ENCODE assay signal across 24 cellular contexts in genomic region chr14:104105071-104105821, GRCh38. TPM values are rescaled to one million over a fixed set of nuclear protein-coding genes. Genes with fewer than 3 reads are reported as not detected.
A peak's percentile ranks its signal among the peaks of the same experiment; 100 is the strongest.
DNase-seq lines count a peak whose midpoint lies in the region; TF ChIP-seq lines count a peak whose summit lies in the region.
"Had no signal": no experiment of that assay in that cellular context is flagged by ENCODE, and none has a peak within 500 bp of the region (broad histone marks: within the 10 kb centered on the region; RNA-seq: fewer than 3 reads in every experiment).

No MANE protein-coding gene starts in this region.

- TF ChIP-seq CTCF in left ventricle myocardium inferior (IDR thresholded peaks at IDR 0.05; ENCODE audit: borderline replicate concordance) (no peak), uterus (IDR thresholded peaks at IDR 0.05) (no peak)

- no peak for DNase-seq in NT2/D1 (ENCODE audit: low read depth, low spot score)
- peak; percentile 6 for DNase-seq in left ventricle myocardium inferior
- DNase-seq in posterior vena cava (ENCODE audit: low spot score): peak; percentile 78
- DNase-seq in uterus: no peak
- no peak for DNase-seq in amniotic stem cell (lab: John Stamatoyannopoulos, UW)
- DNase-seq in NOMO-1 treated with dmso at 0.1 percent for 144 hours (lab: John Stamatoyannopoulos, UW; ENCODE audit: unreplicated experiment): no peak
- DNase-seq in globus pallidus (ENCODE audit: low spot score): no peak
- DNase-seq: activated CD4-positive, alpha-beta memory T cell treated with anti-CD3 and anti-CD28 coated beads for 36 hours; activated naive CD4-positive, alpha-beta T cell treated with anti-CD3 and anti-CD28 coated beads for 36 hours; cerebellar nuclear complex; DMS53; effector CD8-positive, alpha-beta T cell; GF-D8; MM.1S; NCI-H187; NCI-H748 treated with DMSO at 0.1 percent for 48 hours; stimulated activated CD4-positive, alpha-beta T cell treated with anti-CD3 and anti-CD28 coated beads, Interleukin-2, amount 100 ng/mL, for 24 hours; stimulated activated naive CD4-positive, alpha-beta T cell; trophoblast cell had no signal

- H3K4me2 ChIP-seq in BLaER1 treated with 17β-estradiol and CSF1 and Interleukin-3, amounts not matched to agents 10 nM and 100 nM: peak overlapping the region; percentile 34 to 98 (median 81)

- peaks cover 0 to 23% (median 0%) of the 10 kb centered on the region in 11 experiments; a peak in 1 of 22 replicates for H4K20me1 ChIP-seq in BLaER1 treated with 17β-estradiol and CSF1 and Interleukin-3, amounts not matched to agents 10 nM and 100 nM

- H3K27me3 ChIP-seq in BLaER1 treated with 17β-estradiol and CSF1 and Interleukin-3, amounts not matched to agents 10 nM and 100 nM: peaks cover 0 to 14% (median 0%) of the 10 kb centered on the region in 11 experiments; a peak in 4 of 22 replicates
- no peaks in the 10 kb centered on the region for H3K27me3 ChIP-seq in NT2/D1 (ENCODE audit: insufficient read depth, insufficient read length)
- H3K27me3 ChIP-seq in left ventricle myocardium inferior (ENCODE audit: low read depth): peaks cover 48% of the 10 kb centered on the region
- H3K27me3 ChIP-seq in uterus: no peaks in the 10 kb centered on the region

- no peaks in the 10 kb centered on the region for H3K9me3 ChIP-seq in BLaER1 treated with 17β-estradiol and CSF1 and Interleukin-3, amounts not matched to agents 10 nM and 100 nM (replicated peaks in 1 of 11)
- H3K9me3 ChIP-seq in NT2/D1 (ENCODE audit: insufficient read depth, low read length): no peaks in the 10 kb centered on the region
- H3K9me3 ChIP-seq in left ventricle myocardium inferior (replicated peaks): no peaks in the 10 kb centered on the region
- H3K9me3 ChIP-seq in uterus: no peaks in the 10 kb centered on the region
- H3K9me3 ChIP-seq: esophagus muscularis mucosa, SJCRH30 had no signal

- H3K4me3 ChIP-seq in BLaER1 treated with 17β-estradiol and CSF1 and Interleukin-3, amounts not matched to agents 10 nM and 100 nM: no peak overlapping the region; a peak in 1 of 20 replicates
- H3K4me3 ChIP-seq in NT2/D1 (ENCODE audit: insufficient read length, low read depth) (no peak overlapping the region), left ventricle myocardium inferior (no peak overlapping the region), uterus (no peak overlapping the region)
- H3K4me3 ChIP-seq: esophagus muscularis mucosa, SJCRH30 had no signal

- no peak for TF ChIP-seq POLR2A in uterus (IDR thresholded peaks at IDR 0.05)

- peak overlapping the region in 10 of 11 experiments; percentile 11 to 70 (median 40); a peak in 16 of 22 replicates for H3K9ac ChIP-seq in BLaER1 treated with 17β-estradiol and CSF1 and Interleukin-3, amounts not matched to agents 10 nM and 100 nM
- H3K9ac ChIP-seq in NT2/D1 (ENCODE audit: insufficient read length, low read depth): peak overlapping the region; percentile 10

- peaks cover 25 to 76% (median 67%) of the 10 kb centered on the region in 10 experiments; a peak in 19 of 20 replicates for H3K4me1 ChIP-seq in BLaER1 treated with 17β-estradiol and CSF1 and Interleukin-3, amounts not matched to agents 10 nM and 100 nM
- H3K4me1 ChIP-seq in NT2/D1 (ENCODE audit: insufficient read depth, insufficient read length): peaks cover 25% of the 10 kb centered on the region
- peaks cover 7% of the 10 kb centered on the region for H3K4me1 ChIP-seq in left ventricle myocardium inferior
- H3K4me1 ChIP-seq in uterus: no peaks in the 10 kb centered on the region
- H3K4me1 ChIP-seq: esophagus muscularis mucosa had no signal

- peak overlapping the region in 9 of 11 experiments; percentile 43 to 72 (median 56); a peak in 17 of 22 replicates for H3K27ac ChIP-seq in BLaER1 treated with 17β-estradiol and CSF1 and Interleukin-3, amounts not matched to agents 10 nM and 100 nM
- H3K27ac ChIP-seq in left ventricle myocardium inferior (replicated peaks) (no peak overlapping the region), uterus (no peak overlapping the region)
- H3K27ac ChIP-seq: esophagus muscularis mucosa, SJCRH30 had no signal

- intact Hi-C loops in left ventricle myocardium inferior (cut with micrococcal nuclease): no loop called here
- intact Hi-C loops in posterior vena cava (cut with DNase I): no loop called here
- intact Hi-C loops in uterus (cut with DNase I; ENCODE audit: low total_unique reads): no loop called here

- no peaks in the 10 kb centered on the region for H3K36me3 ChIP-seq in BLaER1 treated with 17β-estradiol and CSF1 and Interleukin-3, amounts not matched to agents 10 nM and 100 nM
- H3K36me3 ChIP-seq in NT2/D1 (ENCODE audit: insufficient read depth, insufficient read length, low read length) (no peaks in the 10 kb centered on the region), left ventricle myocardium inferior (no peaks in the 10 kb centered on the region), uterus (no peaks in the 10 kb centered on the region)
- H3K36me3 ChIP-seq: esophagus muscularis mucosa, SJCRH30 had no signal

RNA-seq across cellular contexts. Expression of gene ASPG, which starts 19.7 kb away (rescaled TPM):
- total RNA-seq in left ventricle myocardium inferior (27.1 TPM), posterior vena cava (1 to 10 TPM; 1.3 to 3.2 TPM), uterus (10 to 100 TPM in 1 of 4 donors, under 1 TPM in 2, not detected in 1; 0.41 to 16.2 (median 0.51) TPM)
- total RNA-seq: activated CD4-positive, alpha-beta memory T cell treated with anti-CD3 and anti-CD28 coated beads for 36 hours; activated naive CD4-positive, alpha-beta T cell treated with anti-CD3 and anti-CD28 coated beads for 36 hours; astrocyte; CD8-positive, alpha-beta memory T cell had no signal

RNA-seq across cellular contexts. Expression of gene KIF26A, which starts 33.1 kb away (rescaled TPM):
- total RNA-seq in left ventricle myocardium inferior (6.5 TPM), posterior vena cava (1 to 10 TPM; 5.0 to 6.9 TPM), uterus (10 to 100 TPM in 1 of 4 donors, 1 to 10 TPM in 3; 4.1 to 10.5 (median 7.5) TPM)

Comparison
In these comparisons a context has a peak if more than half of its experiments do, and no peak if none do; other contexts are left out.
1. H3K27ac ChIP-seq: peak in BLaER1 treated with 17β-estradiol and CSF1 and Interleukin-3, amounts not matched to agents 10 nM and 100 nM (9 of 11); none in left ventricle myocardium inferior (single experiment) and uterus (0 of 2).
2. DNase-seq: peak in left ventricle myocardium inferior (single experiment) and posterior vena cava (single experiment); none in NT2/D1 (single experiment), uterus (0 of 2), amniotic stem cell (single experiment), NOMO-1 treated with dmso at 0.1 percent for 144 hours (single experiment) and globus pallidus (single experiment).